ENCODE assay signal across 31 cellular contexts in the genomic region with DNA sequence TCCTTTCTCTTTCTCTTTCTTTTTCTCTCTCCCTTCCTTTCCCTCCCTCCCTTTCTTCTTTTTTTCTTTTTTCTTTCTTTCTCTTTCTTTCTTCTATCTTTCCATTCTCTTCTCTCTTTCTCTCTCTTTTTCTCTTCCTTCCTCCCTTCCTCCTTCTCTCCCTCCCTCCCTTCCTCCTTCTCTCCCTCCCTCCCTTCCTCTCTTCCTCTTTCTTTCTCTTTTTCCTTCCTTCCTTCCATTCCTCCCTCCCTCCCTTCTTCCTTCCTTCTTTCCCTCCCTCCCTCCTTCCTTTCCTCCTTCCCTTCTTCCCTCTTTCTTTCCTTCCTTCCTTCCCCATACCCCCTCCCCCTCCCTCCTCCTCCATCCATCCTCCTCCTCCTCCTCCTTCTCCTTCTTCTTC.
"Had no signal": no experiment of that assay in that cellular context is flagged by ENCODE, and none has a peak within 500 bp of the region (broad histone marks: within the 10 kb centered on the region; RNA-seq: fewer than 3 reads in every experiment).

No MANE protein-coding gene starts in this region.

- H3K79me2 ChIP-seq: parathyroid adenoma had no signal

- H3K27ac ChIP-seq: neural progenitor cell, ovary, parathyroid adenoma, psoas muscle, skin epidermis, spleen, suprapubic skin, testis, tibial artery, transverse colon, upper lobe of right lung, uterus had no signal

- H3K9me3 ChIP-seq: ovary, psoas muscle, testis, tibial artery, transverse colon, upper lobe of right lung, uterus had no signal

- H3K4me3 ChIP-seq: neural progenitor cell, ovary, psoas muscle, skin epidermis, smooth muscle cell, spleen, suprapubic skin, testis, tibial artery, transverse colon, upper lobe of right lung, uterus had no signal

- H3K27ac Mint-ChIP-seq: natural killer cell; nephron; neural progenitor cell; progenitor cell of endocrine pancreas; stimulated activated memory B cell treated with anti-CD40 and anti-IgM and Interleukin-4, amounts not matched to agents 10 μg/mL and 1 μg/mL and 100 μg/mL, for 72 hours; stimulated activated naive CD8-positive, alpha-beta T cell treated with anti-CD3 and anti-CD28 coated beads, Interleukin-15, amount 100 ng/mL, for 72 hours; type B pancreatic cell had no signal

- H3K27me3 Mint-ChIP-seq: progenitor cell of endocrine pancreas; stimulated activated memory B cell treated with anti-CD40 and anti-IgM and Interleukin-4, amounts not matched to agents 10 μg/mL and 1 μg/mL and 100 μg/mL, for 72 hours; stimulated activated naive CD8-positive, alpha-beta T cell treated with anti-CD3 and anti-CD28 coated beads, Interleukin-15, amount 100 ng/mL, for 72 hours; type B pancreatic cell had no signal

- DNase-seq: natural killer cell; occipital lobe; ovary; posterior cingulate gyrus; psoas muscle; right cardiac atrium; spleen; stimulated activated CD4-positive, alpha-beta T cell treated with anti-CD3 and anti-CD28 coated beads, Interleukin-12 subunit alpha, Interleukin-12 subunit beta, amount 100 ng/mL, for 4 hours; stimulated activated CD4-positive, alpha-beta T cell treated with anti-CD3 and anti-CD28 coated beads, Interleukin-1b, Interleukin-23, amount 100 ng/mL, for 48 hours; stimulated activated CD4-positive, alpha-beta T cell treated with anti-CD3 and anti-CD28 coated beads, Interleukin-4, amount 100 ng/mL, for 1 hour; stimulated activated CD4-positive, alpha-beta T cell treated with anti-CD3 and anti-CD28 coated beads, Interleukin-4, amount 100 ng/mL, for 4 hours; stimulated activated CD8-positive, alpha-beta memory T cell treated with anti-CD3 and anti-CD28 coated beads, Interleukin-4, amount 100 ng/mL, for 48 hours; stimulated activated naive CD4-positive, alpha-beta T cell; stimulated activated naive CD8-positive, alpha-beta T cell treated with anti-CD3 and anti-CD28 coated beads, Interleukin-15, amount 100 ng/mL, for 72 hours; stimulated activated naive CD8-positive, alpha-beta T cell treated with anti-CD3 and anti-CD28 coated beads, Interleukin-15, Interleukin-2, amounts not matched to agents 100 U/mL and 50 U/mL, for 24 hours; substantia nigra; testis; tibial artery; transverse colon; upper lobe of right lung; uterus had no signal

- H3K27me3 ChIP-seq: neural progenitor cell, ovary, spleen, suprapubic skin, testis, tibial artery, transverse colon, upper lobe of right lung, uterus had no signal

- H3K9ac ChIP-seq: neural progenitor cell, parathyroid adenoma had no signal

- ATAC-seq: natural killer cell; psoas muscle; right cardiac atrium; sciatic nerve; stimulated activated memory B cell treated with anti-CD40 and anti-IgM and Interleukin-4, amounts not matched to agents 10 μg/mL and 1 μg/mL and 100 μg/mL, for 72 hours; stimulated activated naive CD8-positive, alpha-beta T cell treated with anti-CD3 and anti-CD28 coated beads, Interleukin-15, amount 100 ng/mL, for 72 hours; stimulated activated naive CD8-positive, alpha-beta T cell treated with anti-CD3 and anti-CD28 coated beads, Interleukin-15, Interleukin-2, amounts not matched to agents 100 U/mL and 50 U/mL, for 24 hours; upper lobe of right lung had no signal

- H3K4me1 Mint-ChIP-seq: natural killer cell; nephron; neural progenitor cell; stimulated activated memory B cell treated with anti-CD40 and anti-IgM and Interleukin-4, amounts not matched to agents 10 μg/mL and 1 μg/mL and 100 μg/mL, for 72 hours; stimulated activated naive CD8-positive, alpha-beta T cell treated with anti-CD3 and anti-CD28 coated beads, Interleukin-15, amount 100 ng/mL, for 72 hours had no signal

- H3K4me2 ChIP-seq: neural progenitor cell, smooth muscle cell had no signal

- H3K4me1 ChIP-seq: neural progenitor cell, parathyroid adenoma, psoas muscle, spleen, suprapubic skin, testis, tibial artery, transverse colon, upper lobe of right lung, uterus had no signal

- H3K36me3 ChIP-seq: neural progenitor cell, ovary, spleen, suprapubic skin, tibial artery, transverse colon, upper lobe of right lung, uterus had no signal

- H2AFZ ChIP-seq: neural progenitor cell, parathyroid adenoma had no signal

- H3K4me3 Mint-ChIP-seq: natural killer cell; nephron; neural progenitor cell; stimulated activated memory B cell treated with anti-CD40 and anti-IgM and Interleukin-4, amounts not matched to agents 10 μg/mL and 1 μg/mL and 100 μg/mL, for 72 hours; stimulated activated naive CD8-positive, alpha-beta T cell treated with anti-CD3 and anti-CD28 coated beads, Interleukin-15, amount 100 ng/mL, for 72 hours; type B pancreatic cell had no signal
